16 cellular contexts compared by ENCODE assay signal in the genomic region with DNA sequence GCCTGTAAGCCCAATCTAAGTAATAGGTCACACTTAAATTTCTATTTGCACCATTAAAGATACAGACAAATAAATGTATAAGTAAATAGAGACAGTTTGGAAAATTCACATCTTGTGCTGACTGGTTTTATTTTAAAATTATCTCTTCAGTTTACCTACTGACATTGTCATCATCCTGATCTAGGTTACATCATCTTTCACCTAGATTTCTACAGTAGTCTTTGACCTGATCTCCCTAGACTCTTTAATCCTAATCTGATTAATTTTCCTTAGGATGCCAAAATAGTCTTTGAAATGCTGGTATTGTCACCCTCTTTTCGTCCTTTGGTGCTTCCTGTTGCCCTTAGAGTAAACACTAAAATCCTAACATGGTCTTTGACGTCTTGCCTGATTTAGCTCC. TPM values are rescaled to one million over a fixed set of nuclear protein-coding genes. Genes with fewer than 3 reads are reported as not detected.
A peak's percentile ranks its signal among the peaks of the same experiment; 100 is the strongest.
DNase-seq lines count a peak whose midpoint lies in the region; ATAC-seq, FAIRE-seq and TF ChIP-seq lines count a peak whose summit lies in the region.
"Had no signal": no experiment of that assay in that cellular context is flagged by ENCODE, and none has a peak within 500 bp of the region (broad histone marks: within the 10 kb centered on the region; RNA-seq: fewer than 3 reads in every experiment).

No MANE protein-coding gene starts in this region.

- TF ChIP-seq EP300 in HepG2 (IDR thresholded peaks at IDR 0.05; ENCODE audit: low read depth in 2 of 2, low read length in 2 of 2) (no peak), HepG2 (CRISPR knock-in tag; IDR thresholded peaks at IDR 0.05; ENCODE audit: borderline replicate concordance) (no peak)

- H3K4me1 ChIP-seq in liver (ENCODE audit: control insufficient read depth in 4 of 4, insufficient read depth in 4 of 4, low read length in 3 of 4): peaks cover 3 to 11% (median 7%) of the 10 kb centered on the region in 4 donors
- H3K4me1 ChIP-seq in HepG2 (ENCODE audit: insufficient read depth, low read length): no peaks in the 10 kb centered on the region
- H3K4me1 ChIP-seq in effector memory CD4-positive, alpha-beta T cell (ENCODE audit: control insufficient read depth, insufficient read depth, low read length, poor library complexity, severe bottlenecking): no peaks in the 10 kb centered on the region
- H3K4me1 ChIP-seq: BLaER1 treated with 17β-estradiol and CSF1 and Interleukin-3, amounts not matched to agents 10 nM and 100 nM had no signal

- no peak overlapping the region for H3K4me2 ChIP-seq in HepG2 (ENCODE audit: low read depth, low read length)
- H3K4me2 ChIP-seq: BLaER1 treated with 17β-estradiol and CSF1 and Interleukin-3, amounts not matched to agents 10 nM and 100 nM had no signal

- H3K9me3 ChIP-seq in liver (ENCODE audit: control insufficient read depth in 4 of 4, low read length in 3 of 4) (no peaks in the 10 kb centered on the region), HepG2 (ENCODE audit: low read length) (no peaks in the 10 kb centered on the region)
- H3K9me3 ChIP-seq in effector memory CD4-positive, alpha-beta T cell (ENCODE audit: control insufficient read depth, low read length): no peaks in the 10 kb centered on the region

- in situ Hi-C loops in HepG2 (cut with HindIII; ENCODE audit: extremely low pct_ligation_motif_present, low pct_unique_long_range_greater_than_20kb): no loop called here

- no TSS peak for BruUV-seq in HepG2 (replicated peaks; lab: Mats Ljungman, UMichigan)

- CTCF ChIA-PET in HepG2 (lab: Yijun Ruan, JAX; ENCODE audit: low intra/inter-chr PET ratio, low total read pairs): no interaction called here

- H3K79me2 ChIP-seq in HepG2 (ENCODE audit: insufficient read depth, low read length): peaks cover 19% of the 10 kb centered on the region

- no peak overlapping the region for H3K4me3 ChIP-seq in liver (ENCODE audit: low read depth in 1 of 3, low read length in 3 of 3)
- no peak overlapping the region for H3K4me3 ChIP-seq in HepG2 (replicated peaks in 1 of 3; ENCODE audit: insufficient read depth in 1 of 3, low read depth in 2 of 3, low read length in 3 of 3)
- no peak overlapping the region for H3K4me3 ChIP-seq in effector memory CD4-positive, alpha-beta T cell (ENCODE audit: insufficient read depth, low read depth, low read length, poor library complexity, severe bottlenecking)
- H3K4me3 ChIP-seq: BLaER1 treated with 17β-estradiol and CSF1 and Interleukin-3, amounts not matched to agents 10 nM and 100 nM; GM12878 had no signal

- H3K27ac ChIP-seq in liver (ENCODE audit: low read depth in 1 of 2, low read length in 2 of 2) (peak overlapping the region in 1 of 2 donors; percentile 11), HepG2 (ENCODE audit: extremely low read length, insufficient read depth, low read length) (no peak overlapping the region)
- H3K27ac ChIP-seq in effector memory CD4-positive, alpha-beta T cell (ENCODE audit: insufficient read depth, low read length, poor library complexity, severe bottlenecking): no peak overlapping the region
- H3K27ac ChIP-seq: BLaER1 treated with 17β-estradiol and CSF1 and Interleukin-3, amounts not matched to agents 10 nM and 100 nM had no signal

- H3K36me3 ChIP-seq in liver (ENCODE audit: control insufficient read depth in 4 of 4, insufficient read depth in 3 of 4, low read depth in 1 of 4, low read length in 3 of 4) (peaks cover 2 to 11% (median 5%) of the 10 kb centered on the region in 4 donors), HepG2 (replicated peaks in 1 of 2; ENCODE audit: control insufficient read depth in 1 of 2, insufficient read depth in 2 of 2, low read length in 2 of 2) (peaks cover 4 to 19% of the 10 kb centered on the region in 2 experiments; a peak in 4 of 5 replicates)
- H3K36me3 ChIP-seq in effector memory CD4-positive, alpha-beta T cell (ENCODE audit: control insufficient read depth, insufficient read depth, low read length): peaks cover 7% of the 10 kb centered on the region

- H4K20me1 ChIP-seq in HepG2 (ENCODE audit: insufficient read depth, low read length): no peaks in the 10 kb centered on the region
- H4K20me1 ChIP-seq: BLaER1 treated with 17β-estradiol and CSF1 and Interleukin-3, amounts not matched to agents 10 nM and 100 nM had no signal

- no peak for TF ChIP-seq RAD21 in liver (IDR thresholded peaks at IDR 0.05)
- no peak for TF ChIP-seq RAD21 in HepG2 (CRISPR knock-in tag; IDR thresholded peaks at IDR 0.05)

- TF ChIP-seq CTCF in liver (IDR thresholded peaks at IDR 0.05; ENCODE audit: low read depth, low read length, missing input control) (no peak), HepG2 (CRISPR knock-in tag; IDR thresholded peaks at IDR 0.05) (no peak)

- WGBS in liver: 51% methylated on average over 2 of the region's 2 CpGs
- 95% methylated on average over 2 of the region's 2 CpGs for WGBS in HepG2 (ENCODE audit: low lambda C conversion rate)

- H3K9ac ChIP-seq in liver (ENCODE audit: low read depth in 1 of 2, low read length in 2 of 2) (no peak overlapping the region), HepG2 (ENCODE audit: insufficient read depth, low read depth, low read length) (no peak overlapping the region)
- H3K9ac ChIP-seq: BLaER1 treated with 17β-estradiol and CSF1 and Interleukin-3, amounts not matched to agents 10 nM and 100 nM had no signal

- ATAC-seq in HepG2 (no peak), left lobe of liver (peak; percentile 59), HG03139 (IDR thresholded peaks at IDR 0.05; ENCODE audit: unreplicated experiment) (no peak), GM19397 (IDR thresholded peaks at IDR 0.05; ENCODE audit: unreplicated experiment) (no peak)
- ATAC-seq: GM12878, HCT116 had no signal

- TF ChIP-seq POLR2A in HepG2 (IDR thresholded peaks at IDR 0.05; ENCODE audit: insufficient read depth in 1 of 2, low read depth in 2 of 2, low read length in 2 of 2): no peak

- FAIRE-seq in HepG2 (lab: Jason Lieb, UNC): no peak
- FAIRE-seq: GM12878, GM18507 had no signal

- H2AFZ ChIP-seq in HepG2 (ENCODE audit: low read length): no peak overlapping the region

- POLR2A ChIA-PET in HepG2 (lab: Yijun Ruan, JAX): no interaction called here

- no peak for DNase-seq in HepG2 (ENCODE audit: low spot score)
- peak; percentile 5 for DNase-seq in NCI-H82 treated with DMSO at 0.1 percent for 48 hours (lab: John Stamatoyannopoulos, UW; ENCODE audit: unreplicated experiment)
- DNase-seq in left lobe of liver (ENCODE audit: low spot score): no peak
- DNase-seq in effector memory CD4-positive, alpha-beta T cell: no peak
- no peak for DNase-seq in iPS-NIHi11 (ENCODE audit: low spot score)
- DNase-seq: 8988T; ACHN; CD4-positive, CD25-positive, alpha-beta regulatory T cell; DMS79 had no signal

- intact Hi-C loops in HepG2 (cut with micrococcal nuclease; ENCODE audit: unreplicated experiment): no loop called here

- H3K27me3 ChIP-seq in liver (ENCODE audit: control insufficient read depth in 4 of 4, insufficient read depth in 4 of 4, low read length in 3 of 4): no peaks in the 10 kb centered on the region
- no peaks in the 10 kb centered on the region for H3K27me3 ChIP-seq in HepG2 (ENCODE audit: control insufficient read depth in 1 of 2, insufficient read depth in 2 of 2, low read length in 2 of 2)
- H3K27me3 ChIP-seq in effector memory CD4-positive, alpha-beta T cell (replicated peaks; ENCODE audit: control insufficient read depth, insufficient read depth, low read length, poor library complexity, severe bottlenecking): no peaks in the 10 kb centered on the region
- H3K27me3 ChIP-seq: BLaER1 treated with 17β-estradiol and CSF1 and Interleukin-3, amounts not matched to agents 10 nM and 100 nM had no signal

TF ChIP-seq in liver, 16 proteins besides CTCF, POLR2A, EP300 and RAD21:
- peak in 1 of 2 donors; percentile 9 for TF ChIP-seq JUND (IDR thresholded peaks at IDR 0.05)
- TF ChIP-seq, protein P1, sequence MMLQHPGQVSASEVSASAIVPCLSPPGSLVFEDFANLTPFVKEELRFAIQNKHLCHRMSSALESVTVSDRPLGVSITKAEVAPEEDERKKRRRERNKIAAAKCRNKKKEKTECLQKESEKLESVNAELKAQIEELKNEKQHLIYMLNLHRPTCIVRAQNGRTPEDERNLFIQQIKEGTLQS (IDR thresholded peaks at IDR 0.05): peak; percentile 67
- peak; percentile 60 to 61 for TF ChIP-seq HNF4A (conservative IDR thresholded peaks at IDR 0.05)
- TF ChIP-seq TAF1 (conservative IDR thresholded peaks at IDR 0.05): no peak

RNA-seq across cellular contexts. Expression of a gene that starts 43.9 kb away (rescaled TPM):
- total RNA-seq in liver (10 to 100 TPM; 35.9 to 62.2 TPM), HepG2 (2016; rRNA removed; fragmentation: Illumina TruSeq; extraction: Trizol) (121 and 146 TPM in 2 replicates), left lobe of liver (44.7 TPM)
- polyA plus RNA-seq in liver (100 to 1,000 TPM in 1 of 2 donors, 10 to 100 TPM in 1; 44.6 to 114 TPM), HepG2 (2011; rRNA removed) (114 and 126 TPM in 2 replicates)
- total RNA-seq in HepG2 (2016; cell fraction: cytosol; rRNA removed; fragmentation: Illumina TruSeq; extraction: Trizol; ENCODE audit: low read depth): 24.4 and 24.9 TPM in 2 replicates
- total RNA-seq in HepG2 (2016; cell fraction: insoluble cytoplasmic fraction; rRNA removed; fragmentation: Illumina TruSeq; extraction: Trizol): 122 and 152 TPM in 2 replicates
- 28.1 and 36.2 TPM in 2 replicates for total RNA-seq in HepG2 (2016; cell fraction: membrane; rRNA removed; fragmentation: Illumina TruSeq; extraction: Trizol)
- total RNA-seq in HepG2 (2016; cell fraction: nucleus; rRNA removed; fragmentation: Illumina TruSeq; extraction: Trizol): 59.0 and 64.3 TPM in 2 replicates
- polyA plus RNA-seq in HepG2 (2011; cell fraction: cytosol; rRNA removed): 87.4 and 118 TPM in 2 replicates
- polyA plus RNA-seq in HepG2 (2011; cell fraction: nucleus; rRNA removed): 20.5 and 26.0 TPM in 2 replicates
- 79.6 and 109 TPM in 2 replicates for polyA plus RNA-seq in HepG2 (2012)
- polyA plus RNA-seq in HepG2 (2016; cell fraction: cytosol; fragmentation: Illumina TruSeq; extraction: Trizol; ENCODE audit: low read depth): 24.3 and 26.4 TPM in 2 replicates
- polyA plus RNA-seq in HepG2 (2016; cell fraction: insoluble cytoplasmic fraction; fragmentation: Illumina TruSeq; extraction: Trizol; ENCODE audit: low read depth): 125 and 147 TPM in 2 replicates
- 27.9 and 33.2 TPM in 2 replicates for polyA plus RNA-seq in HepG2 (2016; cell fraction: membrane; fragmentation: Illumina TruSeq; extraction: Trizol; ENCODE audit: low read depth)
- polyA plus RNA-seq in HepG2 (2016; cell fraction: nucleus; fragmentation: Illumina TruSeq; extraction: Trizol; ENCODE audit: insufficient read depth, low read depth): 59.1 and 68.2 TPM in 2 replicates
- 29.4 and 34.1 TPM in 2 replicates for polyA minus RNA-seq in HepG2 (2011; rRNA and poly(A)+ RNA removed; ENCODE audit: low replicate concordance)
- 42.1 and 42.3 TPM in 2 replicates for polyA minus RNA-seq in HepG2 (2011; cell fraction: cytosol; rRNA and poly(A)+ RNA removed)
- 36.9 and 59.1 TPM in 2 replicates for polyA minus RNA-seq in HepG2 (2011; cell fraction: nucleus; rRNA and poly(A)+ RNA removed)
